In genomic region chr1:13693094-13693493, GRCh38 we compare ENCODE assay signal across 7 cellular contexts. TPM values are rescaled to one million over a fixed set of nuclear protein-coding genes. Genes with fewer than 3 reads are reported as not detected.
DNase-seq lines count a peak whose midpoint lies in the region; ATAC-seq and TF ChIP-seq lines count a peak whose summit lies in the region.
"Not testable (repeated sequence)": the region's sequence is repeated elsewhere in the genome, so short reads cannot be mapped to it uniquely, and the experiment has no call there.

No MANE protein-coding gene starts in this region.

- H3K4me2 ChIP-seq in DND-41 (ENCODE audit: insufficient read depth, low read length), result not testable (repeated sequence)
- peak overlapping the region; percentile 34 for H3K4me2 ChIP-seq in OCI-LY3 (ENCODE audit: low read length)

- H3K27me3 ChIP-seq in DND-41 (ENCODE audit: insufficient read depth, low read length, poor library complexity); MG63; OCI-LY3 (ENCODE audit: low read depth, low read length): not testable (repeated sequence)

- not testable (repeated sequence) for H3K4me1 ChIP-seq in DND-41 (ENCODE audit: insufficient read depth, low read length)
- peaks cover 11% of the 10 kb centered on the region; the same call in 1 of the 2 replicates for H3K4me1 ChIP-seq in OCI-LY3 (ENCODE audit: low read length)

- H3K4me1 Mint-ChIP-seq in activated CD4-positive, alpha-beta T cell treated with anti-CD3 and anti-CD28 coated beads for 36 hours; neural crest cell: not testable (repeated sequence)
- peaks cover 20% of the 10 kb centered on the region for H3K4me1 Mint-ChIP-seq in brain

- CTCF ChIA-PET in activated CD4-positive, alpha-beta T cell treated with anti-CD3 and anti-CD28 coated beads for 36 hours (lab: Charles Lee), result interaction anchor here (0.8 kb wide), 2 partner anchors 36 to 89 kb away, joined by 3 read pairs; no protein-coding TSS in a partner anchor

- intact Hi-C loops in activated CD4-positive, alpha-beta T cell treated with anti-CD3 and anti-CD28 coated beads for 36 hours (cut with DNase I, micrococcal nuclease), result loop anchor here in 1 of 2 experiments (10.0 kb wide), 1 partner anchor 122 kb away; no protein-coding TSS in a partner anchor

- ATAC-seq in DND-41 (ENCODE audit: insufficient read depth, low read depth); activated CD4-positive, alpha-beta T cell treated with anti-CD3 and anti-CD28 coated beads for 36 hours: not testable (repeated sequence)

- H3K27me3 Mint-ChIP-seq in activated CD4-positive, alpha-beta T cell treated with anti-CD3 and anti-CD28 coated beads for 36 hours; neural crest cell (ENCODE audit: low read depth): not testable (repeated sequence)
- peaks cover 11% of the 10 kb centered on the region for H3K27me3 Mint-ChIP-seq in brain

- not testable (repeated sequence) for H3K36me3 Mint-ChIP-seq in activated CD4-positive, alpha-beta T cell treated with anti-CD3 and anti-CD28 coated beads for 36 hours (ENCODE audit: low read depth); brain; neural crest cell (ENCODE audit: low read depth)

- POLR2A ChIA-PET in activated CD4-positive, alpha-beta T cell treated with anti-CD3 and anti-CD28 coated beads for 36 hours (lab: Charles Lee), result interaction anchor here (0.6 kb wide), 1 partner anchor 37 kb away, joined by 5 read pairs; no protein-coding TSS in a partner anchor

- TF ChIP-seq CTCF in DND-41 (IDR thresholded peaks at IDR 0.05; ENCODE audit: borderline replicate concordance, extremely low read depth, low read length, poor library complexity, severe bottlenecking); OCI-LY3 (IDR thresholded peaks at IDR 0.05; ENCODE audit: low read depth, low read length); brain (conservative IDR thresholded peaks at IDR 0.05); neural crest cell (conservative IDR thresholded peaks at IDR 0.05): not testable (repeated sequence)

- DNase-seq in DND-41 (peak; percentile 7), MG63 (peak; percentile 31), UCSD-AML1 (lab: John Stamatoyannopoulos, UW; ENCODE audit: unreplicated experiment) (peak; percentile 63)
- peak; percentile 11 for DNase-seq in activated CD4-positive, alpha-beta T cell treated with anti-CD3 and anti-CD28 coated beads for 36 hours
- not testable (repeated sequence) for DNase-seq in neural crest cell (ENCODE audit: low read depth, low spot score)

- H3K27ac ChIP-seq in DND-41 (ENCODE audit: low read length); OCI-LY3 (ENCODE audit: low read length): not testable (repeated sequence)

- not testable (repeated sequence) for H3K4me3 Mint-ChIP-seq in activated CD4-positive, alpha-beta T cell treated with anti-CD3 and anti-CD28 coated beads for 36 hours
- peak overlapping the region in 1 of 5 experiments; percentile 16 for H3K4me3 Mint-ChIP-seq in brain
- peak overlapping the region; percentile 26 for H3K4me3 Mint-ChIP-seq in neural crest cell

- not testable (repeated sequence) for H3K36me3 ChIP-seq in DND-41 (ENCODE audit: insufficient read depth, low read length); MG63; OCI-LY3 (replicated peaks; ENCODE audit: low read depth, low read length)

- H3K9me3 ChIP-seq in DND-41 (ENCODE audit: insufficient read depth, low read length, severe bottlenecking); MG63; OCI-LY3 (ENCODE audit: insufficient read depth, low read length): not testable (repeated sequence)

- not testable (repeated sequence) for H3K79me2 ChIP-seq in DND-41 (ENCODE audit: insufficient read depth, low read length); OCI-LY3 (ENCODE audit: low read length)

- not testable (repeated sequence) for H3K27ac Mint-ChIP-seq in activated CD4-positive, alpha-beta T cell treated with anti-CD3 and anti-CD28 coated beads for 36 hours; neural crest cell (ENCODE audit: unreplicated experiment)
- H3K27ac Mint-ChIP-seq in brain, result peak overlapping the region in 3 of 5 experiments; percentile 21 to 73 (median 22)

- not testable (repeated sequence) for H3K4me3 ChIP-seq in DND-41 (ENCODE audit: low read depth in 1 of 2, low read length in 2 of 2); MG63; OCI-LY3 (ENCODE audit: low read length)

- not testable (repeated sequence) for H4K20me1 ChIP-seq in DND-41 (ENCODE audit: insufficient read depth, low read length); OCI-LY3 (ENCODE audit: insufficient read depth, low read length)

- H2AFZ ChIP-seq in DND-41 (ENCODE audit: low read depth, low read length); OCI-LY3 (ENCODE audit: low read depth, low read length): not testable (repeated sequence)

- not testable (repeated sequence) for H3K9me3 Mint-ChIP-seq in activated CD4-positive, alpha-beta T cell treated with anti-CD3 and anti-CD28 coated beads for 36 hours (ENCODE audit: low read depth); neural crest cell
- peaks cover 6 to 12% (median 7%) of the 10 kb centered on the region in 5 experiments for H3K9me3 Mint-ChIP-seq in brain

- not testable (repeated sequence) for H3K9ac ChIP-seq in DND-41 (ENCODE audit: low read depth, low read length); OCI-LY3 (ENCODE audit: low read length)

RNA-seq across cellular contexts. Expression of gene PRDM2, which starts 6.9 kb away (rescaled TPM):
- 0.79 and 2.1 TPM in 2 replicates for total RNA-seq in MG63 (2014; rRNA removed; shearing (Covaris generic); ENCODE audit: low replicate concordance)
- 10 to 100 TPM; 36.2 to 46.7 TPM for total RNA-seq in activated CD4-positive, alpha-beta T cell treated with anti-CD3 and anti-CD28 coated beads for 36 hours
- 30.0 TPM for polyA plus RNA-seq in brain (ENCODE audit: insufficient read depth, low read depth, low replicate concordance)
- total RNA-seq in neural crest cell, result 52.4 and 55.2 TPM in 2 replicates

Comparison
In these comparisons a context has a peak if more than half of its experiments do, and no peak if none do; other contexts are left out.
1. RNA of gene PRDM2, which starts 6.9 kb away (total RNA-seq): 52.4 to 55.2 TPM in neural crest cell and 36.2 to 46.7 TPM in activated CD4-positive, alpha-beta T cell treated with anti-CD3 and anti-CD28 coated beads for 36 hours; 0.79 to 2.1 TPM in MG63; every median in the first group is over 10 times any median in the second.